Comparison of ENCODE assay signal across 14 cellular contexts in genomic region chr3:133799794-133800585, GRCh38. TPM values are rescaled to one million over a fixed set of nuclear protein-coding genes. Genes with fewer than 3 reads are reported as not detected.
DNase-seq lines count a peak whose midpoint lies in the region.
"Had no signal": no experiment of that assay in that cellular context is flagged by ENCODE, and none has a peak within 500 bp of the region (broad histone marks: within the 10 kb centered on the region; RNA-seq: fewer than 3 reads in every experiment).

No MANE protein-coding gene starts in this region.

- DNase-seq in A172 (ENCODE audit: low spot score) (peak; percentile 10), HPDE6-E6E7 (ENCODE audit: extremely low spot score) (peak; percentile 46), SIG-M5 treated with dmso at 0.1 percent for 504 hours (lab: John Stamatoyannopoulos, UW; ENCODE audit: unreplicated experiment) (peak; percentile 26), iris pigment epithelial cell (ENCODE audit: low read depth) (peak; percentile 67), AG08396 (ENCODE audit: low spot score) (no peak), T1000 (lab: John Stamatoyannopoulos, UW) (no peak), DMS153 (lab: John Stamatoyannopoulos, UW) (no peak)
- no peak for DNase-seq in activated CD4-positive, alpha-beta T cell treated with anti-CD3 and anti-CD28 coated beads, Interleukin-2, amount 50 U/mL, for 1 hour
- DNase-seq: activated effector memory CD4-positive, alpha-beta T cell treated with Interleukin-2 at 50 U/mL for 16 hours; cerebellar nuclear complex; kidney glomerular epithelial cell; NCI-H1092; stimulated activated CD4-positive, alpha-beta T cell treated with anti-CD3 and anti-CD28 coated beads, Interleukin-2, amount 100 ng/mL, for 24 hours; stomach had no signal

RNA-seq across cellular contexts. Expression of gene SRPRB, which starts 5.6 kb away (rescaled TPM):
- 96.0 and 107 TPM in 2 replicates for total RNA-seq in A172 (2014; rRNA removed; shearing (Covaris generic))

RNA-seq across cellular contexts. Expression of gene TF, which starts 53.8 kb away (rescaled TPM):
- total RNA-seq in A172 (2014; rRNA removed; shearing (Covaris generic)) = under 0.01 and 1.7 TPM in 2 replicates

Comparison
In these comparisons a context has a peak if more than half of its experiments do, and no peak if none do; other contexts are left out.
1. DNase-seq: peak in A172 (single experiment), HPDE6-E6E7 (single experiment), SIG-M5 treated with dmso at 0.1 percent for 504 hours (single experiment) and iris pigment epithelial cell (single experiment); none in AG08396 (single experiment), T1000 (single experiment), DMS153 (single experiment) and activated CD4-positive, alpha-beta T cell treated with anti-CD3 and anti-CD28 coated beads, Interleukin-2, amount 50 U/mL, for 1 hour (single experiment).